Comparison of ENCODE assay signal across 20 cellular contexts in genomic region chr12:5518584-5519365, GRCh38.
"Had no signal": no experiment of that assay in that cellular context is flagged by ENCODE, and none has a peak within 500 bp of the region (broad histone marks: within the 10 kb centered on the region; RNA-seq: fewer than 3 reads in every experiment).

No MANE protein-coding gene starts in this region.

- FAIRE-seq: astrocyte had no signal

- H3K9me3 ChIP-seq: heart right ventricle, left ventricle myocardium inferior, sigmoid colon, stomach, suprapubic skin, tibial nerve had no signal

- H3K4me1 ChIP-seq: heart right ventricle, left ventricle myocardium inferior, sigmoid colon, stomach, suprapubic skin, tibial nerve had no signal

- DNase-seq: activated CD4-positive, alpha-beta T cell treated with anti-CD3 and anti-CD28 coated beads for 48 hours; activated CD8-positive, alpha-beta memory T cell treated with anti-CD3 and anti-CD28 coated beads, Interleukin-2, amount 50 U/mL, for 4 hours; activated T-cell treated with anti-CD3 and anti-CD28 coated beads, Interleukin-2, amount 50 U/mL, for 24 hours; central memory CD4-positive, alpha-beta T cell; cortex of kidney; foreskin fibroblast; heart right ventricle; left ventricle myocardium inferior; naive thymus-derived CD8-positive, alpha-beta T cell; retina; sigmoid colon; stimulated activated CD4-positive, alpha-beta T cell treated with anti-CD3 and anti-CD28 coated beads, Interleukin-15, amount 100 ng/mL, for 24 hours; stomach; T1000 had no signal

- H3K27me3 ChIP-seq: sigmoid colon, stomach, tibial nerve had no signal

- H3K4me2 ChIP-seq: smooth muscle cell had no signal

- H3K27ac ChIP-seq: heart right ventricle, left ventricle myocardium inferior, sigmoid colon, stomach, suprapubic skin, tibial nerve had no signal

- H3K4me3 ChIP-seq: heart right ventricle, left ventricle myocardium inferior, sigmoid colon, smooth muscle cell, stomach, suprapubic skin, tibial nerve had no signal

- H3K36me3 ChIP-seq: heart right ventricle, left ventricle myocardium inferior, sigmoid colon, stomach, suprapubic skin, tibial nerve had no signal

- ATAC-seq: activated T-helper 17 cell treated with anti-CD3 and anti-CD28 coated beads, Interleukin-2, amount 50 U/mL, for 72 hours; heart right ventricle; naive thymus-derived CD8-positive, alpha-beta T cell; stimulated activated memory B cell treated with anti-CD40 and anti-IgM and Interleukin-4, amounts not matched to agents 10 μg/mL and 1 μg/mL and 100 μg/mL, for 72 hours had no signal
